ENCODE assay signal across 10 cellular contexts in genomic region chr2:108412995-108413726, GRCh38. TPM values are rescaled to one million over a fixed set of nuclear protein-coding genes. Genes with fewer than 3 reads are reported as not detected.
DNase-seq lines count a peak whose midpoint lies in the region; ATAC-seq and TF ChIP-seq lines count a peak whose summit lies in the region.
"Had no signal": no experiment of that assay in that cellular context is flagged by ENCODE, and none has a peak within 500 bp of the region (broad histone marks: within the 10 kb centered on the region; RNA-seq: fewer than 3 reads in every experiment).

No MANE protein-coding gene starts in this region.

- ATAC-seq in RWPE2 (ENCODE audit: low read depth) (peak; percentile 94), HG02970 (IDR thresholded peaks at IDR 0.05; ENCODE audit: low FRiP score, unreplicated experiment) (no peak)

- intact Hi-C loops in left ventricle myocardium inferior (cut with micrococcal nuclease): no loop called here

- H3K4me3 ChIP-seq in GM23248 (no peak overlapping the region), RWPE2 (ENCODE audit: severe bottlenecking) (no peak overlapping the region), epithelial cell of proximal tubule (ENCODE audit: low read depth, low read length) (no peak overlapping the region), skeletal muscle satellite cell (ENCODE audit: low read length) (no peak overlapping the region), left ventricle myocardium inferior (no peak overlapping the region)
- no peak overlapping the region for H3K4me3 ChIP-seq in effector memory CD4-positive, alpha-beta T cell (ENCODE audit: insufficient read depth, low read depth, low read length, poor library complexity, severe bottlenecking)

- DNase-seq in GM23248 (peak; percentile 84), RWPE2 (ENCODE audit: low spot score) (peak; percentile 90), epithelial cell of proximal tubule (ENCODE audit: low read depth) (peak; percentile 78), left ventricle myocardium inferior (no peak)
- no peak for DNase-seq in activated CD8-positive, alpha-beta memory T cell treated with anti-CD3 and anti-CD28 coated beads, Interleukin-2, amount 50 U/mL, for 4 hours
- no peak for DNase-seq in effector memory CD4-positive, alpha-beta T cell
- DNase-seq: activated CD4-positive, alpha-beta T cell treated with anti-CD3 and anti-CD28 coated beads, Interleukin-2, amount 10 ng/mL, durations not matched to agents 7 days and 5 days; NCI-H526 had no signal

- H3K9ac ChIP-seq in GM23248 (peak overlapping the region; percentile 24; the same call in 1 of the 2 replicates), skeletal muscle satellite cell (ENCODE audit: low read depth, low read length) (no peak overlapping the region)

- H3K36me3 ChIP-seq in GM23248 (ENCODE audit: low read depth): no peaks in the 10 kb centered on the region
- no peaks in the 10 kb centered on the region for H3K36me3 ChIP-seq in RWPE2 (ENCODE audit: low read depth)
- H3K36me3 ChIP-seq in skeletal muscle satellite cell (ENCODE audit: insufficient read depth, low read length): no peaks in the 10 kb centered on the region
- no peaks in the 10 kb centered on the region for H3K36me3 ChIP-seq in left ventricle myocardium inferior
- no peaks in the 10 kb centered on the region for H3K36me3 ChIP-seq in effector memory CD4-positive, alpha-beta T cell (ENCODE audit: control insufficient read depth, insufficient read depth, low read length)

- WGBS in GM23248 (ENCODE audit: low coverage in 1 of 2, low lambda C conversion rate in 2 of 2, missing lambda C conversion rate in 2 of 2), 2 experiments: 44 to 53% methylated on average over 2 of the region's 2 CpGs

- in situ Hi-C loops in GM23248 (cut with MboI): no loop called here

- H3K27ac ChIP-seq in GM23248 (peak overlapping the region; percentile 73), RWPE2 (ENCODE audit: poor library complexity, severe bottlenecking) (peak overlapping the region; percentile 95), left ventricle myocardium inferior (replicated peaks) (no peak overlapping the region)
- H3K27ac ChIP-seq in effector memory CD4-positive, alpha-beta T cell (ENCODE audit: insufficient read depth, low read length, poor library complexity, severe bottlenecking): no peak overlapping the region

- H3K9me3 ChIP-seq in GM23248 (ENCODE audit: low read depth) (no peaks in the 10 kb centered on the region), RWPE2 (ENCODE audit: severe bottlenecking) (no peaks in the 10 kb centered on the region), skeletal muscle satellite cell (replicated peaks; ENCODE audit: low read length) (no peaks in the 10 kb centered on the region), left ventricle myocardium inferior (replicated peaks) (no peaks in the 10 kb centered on the region)
- no peaks in the 10 kb centered on the region for H3K9me3 ChIP-seq in effector memory CD4-positive, alpha-beta T cell (ENCODE audit: control insufficient read depth, low read length)

- TF ChIP-seq CTCF in RWPE2 (IDR thresholded peaks at IDR 0.05; ENCODE audit: poor library complexity, severe bottlenecking) (no peak), epithelial cell of proximal tubule (conservative IDR thresholded peaks at IDR 0.05; ENCODE audit: low read depth, low read length) (no peak), left ventricle myocardium inferior (IDR thresholded peaks at IDR 0.05; ENCODE audit: borderline replicate concordance) (no peak)

- H3K9me2 ChIP-seq in GM23248 (ENCODE audit: insufficient read depth): no peaks in the 10 kb centered on the region

- H2AFZ ChIP-seq in GM23248: no peak overlapping the region

- H3K4me1 ChIP-seq in GM23248 (ENCODE audit: insufficient read depth): peaks cover 30% of the 10 kb centered on the region
- peaks cover 23% of the 10 kb centered on the region for H3K4me1 ChIP-seq in RWPE2 (ENCODE audit: insufficient read depth, poor library complexity, severe bottlenecking)
- peaks cover 7% of the 10 kb centered on the region for H3K4me1 ChIP-seq in skeletal muscle satellite cell (ENCODE audit: control insufficient read depth, insufficient read depth, low read length)
- H3K4me1 ChIP-seq in left ventricle myocardium inferior: no peaks in the 10 kb centered on the region
- H3K4me1 ChIP-seq in effector memory CD4-positive, alpha-beta T cell (ENCODE audit: control insufficient read depth, insufficient read depth, low read length, poor library complexity, severe bottlenecking): no peaks in the 10 kb centered on the region

- no peaks in the 10 kb centered on the region for H4K20me1 ChIP-seq in GM23248 (ENCODE audit: insufficient read depth)

- H3K4me2 ChIP-seq in GM23248 (ENCODE audit: unreplicated experiment): peak overlapping the region; percentile 43
- peak overlapping the region; percentile 38 for H3K4me2 ChIP-seq in skeletal muscle satellite cell (ENCODE audit: low read length)

- H3K79me2 ChIP-seq in GM23248 (ENCODE audit: insufficient read depth): no peaks in the 10 kb centered on the region

- no peaks in the 10 kb centered on the region for H3K27me3 ChIP-seq in GM23248 (replicated peaks; ENCODE audit: insufficient read depth)
- no peaks in the 10 kb centered on the region for H3K27me3 ChIP-seq in RWPE2 (ENCODE audit: insufficient read depth, poor library complexity, severe bottlenecking)
- no peaks in the 10 kb centered on the region for H3K27me3 ChIP-seq in skeletal muscle satellite cell (ENCODE audit: control insufficient read depth, insufficient read depth, low read length)
- no peaks in the 10 kb centered on the region for H3K27me3 ChIP-seq in left ventricle myocardium inferior (ENCODE audit: low read depth)
- H3K27me3 ChIP-seq in effector memory CD4-positive, alpha-beta T cell (replicated peaks; ENCODE audit: control insufficient read depth, insufficient read depth, low read length, poor library complexity, severe bottlenecking): no peaks in the 10 kb centered on the region

- peaks cover 20% of the 10 kb centered on the region for H3F3A ChIP-seq in GM23248 (ENCODE audit: insufficient read depth)

RNA-seq across cellular contexts. Expression of gene SULT1C4, which starts 35.4 kb away (rescaled TPM):
- not detected in 2 replicates for total RNA-seq in GM23248 (2014; rRNA removed; shearing (Covaris generic))
- polyA plus RNA-seq in GM23248 (2016; fragmentation: Nextera tagmentation; extraction: Ambion mirVana): not detected in 2 replicates
- 22.9 and 50.1 TPM in 2 replicates for total RNA-seq in epithelial cell of proximal tubule
- total RNA-seq in skeletal muscle satellite cell (2012; rRNA removed): 0.25 TPM in 1 of 2 replicates, not detected in the other
- total RNA-seq in left ventricle myocardium inferior: 2.7 TPM
- total RNA-seq: activated CD4-positive, alpha-beta T cell treated with anti-CD3 and anti-CD28 coated beads, Interleukin-2, amount 10 ng/mL, durations not matched to agents 7 days and 5 days had no signal

RNA-seq across cellular contexts. Expression of gene GCC2, which starts 35.8 kb away (rescaled TPM):
- total RNA-seq in GM23248 (2014; rRNA removed; shearing (Covaris generic)): 18.8 and 21.7 TPM in 2 replicates
- 47.9 and 53.1 TPM in 2 replicates for polyA plus RNA-seq in GM23248 (2016; fragmentation: Nextera tagmentation; extraction: Ambion mirVana)
- total RNA-seq in epithelial cell of proximal tubule (11.4 and 25.8 TPM in 2 replicates), left ventricle myocardium inferior (24.9 TPM)
- total RNA-seq in skeletal muscle satellite cell (2012; rRNA removed): 17.3 and 22.3 TPM in 2 replicates

Comparison
In these comparisons a context has a peak if more than half of its experiments do, and no peak if none do; other contexts are left out.
1. DNase-seq: peak in GM23248 (single experiment), RWPE2 (single experiment) and epithelial cell of proximal tubule (single experiment); none in activated CD8-positive, alpha-beta memory T cell treated with anti-CD3 and anti-CD28 coated beads, Interleukin-2, amount 50 U/mL, for 4 hours (single experiment), left ventricle myocardium inferior (single experiment) and effector memory CD4-positive, alpha-beta T cell (0 of 3).
2. H3K27ac ChIP-seq: peak in GM23248 (single experiment) and RWPE2 (single experiment); none in left ventricle myocardium inferior (single experiment) and effector memory CD4-positive, alpha-beta T cell (single experiment).